ENCODE assay signal across 8 cellular contexts in the genomic region with DNA sequence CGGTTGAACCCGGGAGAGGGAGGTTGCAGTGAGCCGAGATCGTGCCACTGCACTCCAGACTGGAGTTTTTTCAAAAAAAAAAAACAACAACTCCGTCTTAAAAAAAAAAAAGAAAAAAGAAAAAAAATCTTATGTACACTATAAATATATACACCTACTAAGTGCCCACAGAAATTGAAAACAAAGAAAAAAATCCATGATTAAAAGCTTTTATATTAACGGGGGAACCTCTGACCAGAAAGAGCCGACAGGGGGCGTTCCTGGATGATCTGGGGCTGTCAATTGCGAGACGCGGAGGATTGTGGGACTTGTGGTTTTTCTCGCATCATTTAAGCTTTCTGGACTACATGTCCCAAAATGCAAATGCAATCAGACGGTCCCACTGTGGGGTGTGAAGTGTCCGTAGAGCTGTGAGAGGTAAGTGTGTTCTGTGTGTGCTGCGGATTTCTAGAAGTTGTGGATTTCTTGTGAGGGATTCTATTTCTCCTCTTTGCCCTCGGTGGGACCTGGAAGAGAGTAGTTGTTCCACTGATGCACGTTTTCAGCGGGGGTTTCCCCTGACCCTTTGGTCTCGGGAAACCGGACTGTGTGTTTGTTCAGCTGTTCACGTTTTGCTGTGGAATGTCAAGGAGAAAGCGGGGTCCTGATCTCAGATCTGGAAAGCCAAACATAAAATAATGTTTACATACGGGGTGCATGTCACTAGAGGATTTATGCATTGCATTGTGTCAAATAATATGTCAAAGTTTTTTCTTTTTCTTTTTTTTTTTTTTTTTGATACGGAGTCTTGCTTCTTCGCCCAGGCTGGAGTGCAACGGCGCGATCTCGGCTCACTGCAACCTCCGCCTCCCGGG. TPM values are rescaled to one million over a fixed set of nuclear protein-coding genes. Genes with fewer than 3 reads are reported as not detected.
A peak's percentile ranks its signal among the peaks of the same experiment; 100 is the strongest.
DNase-seq lines count a peak whose midpoint lies in the region; TF ChIP-seq lines count a peak whose summit lies in the region.

A gene with protein sequence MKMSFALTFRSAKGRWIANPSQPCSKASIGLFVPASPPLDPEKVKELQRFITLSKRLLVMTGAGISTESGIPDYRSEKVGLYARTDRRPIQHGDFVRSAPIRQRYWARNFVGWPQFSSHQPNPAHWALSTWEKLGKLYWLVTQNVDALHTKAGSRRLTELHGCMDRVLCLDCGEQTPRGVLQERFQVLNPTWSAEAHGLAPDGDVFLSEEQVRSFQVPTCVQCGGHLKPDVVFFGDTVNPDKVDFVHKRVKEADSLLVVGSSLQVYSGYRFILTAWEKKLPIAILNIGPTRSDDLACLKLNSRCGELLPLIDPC (plus strand): TSS at position 360 of the 854 bp plus-strand sequence. CDS start 1,241 bp downstream, outside the sequence.

- H3K4me1 ChIP-seq in MM.1S (ENCODE audit: low read length): no peaks in the 10 kb centered on the region

- no peaks in the 10 kb centered on the region for H3K27me3 ChIP-seq in MM.1S (replicated peaks; ENCODE audit: insufficient read depth, low read length)

- TF ChIP-seq CTCF in MM.1S (IDR thresholded peaks at IDR 0.05; ENCODE audit: low read length): peak; percentile 51

- CTCF ChIA-PET in activated naive CD4-positive, alpha-beta T cell treated with anti-CD3 and anti-CD28 coated beads for 36 hours (lab: Charles Lee): interaction anchor here (0.6 to 3.0 kb wide), 22 partner anchors 9 to 373 kb away, joined by 3 to 19 read pairs (median 3); a partner anchor contains a TSS

- no peaks in the 10 kb centered on the region for H3K9me3 ChIP-seq in MM.1S (replicated peaks; ENCODE audit: insufficient read depth, low read length)

- no peaks in the 10 kb centered on the region for H3F3A ChIP-seq in MM.1S (ENCODE audit: insufficient read depth, low read length)

- no peaks in the 10 kb centered on the region for H3K27me3 Mint-ChIP-seq in activated naive CD4-positive, alpha-beta T cell treated with anti-CD3 and anti-CD28 coated beads for 36 hours (ENCODE audit: low read depth)

- no peaks in the 10 kb centered on the region for H3K9me3 Mint-ChIP-seq in activated naive CD4-positive, alpha-beta T cell treated with anti-CD3 and anti-CD28 coated beads for 36 hours

- peaks cover 7% of the 10 kb centered on the region for H3K4me1 Mint-ChIP-seq in activated naive CD4-positive, alpha-beta T cell treated with anti-CD3 and anti-CD28 coated beads for 36 hours (ENCODE audit: low read depth)

- H3K36me3 Mint-ChIP-seq in activated naive CD4-positive, alpha-beta T cell treated with anti-CD3 and anti-CD28 coated beads for 36 hours (ENCODE audit: low read depth): peaks cover 2% of the 10 kb centered on the region

- H2AFZ ChIP-seq in MM.1S (ENCODE audit: low read length): peak within 1 kb of the TSS; percentile 86

- H3K9ac ChIP-seq in MM.1S (ENCODE audit: low read length): peak within 1 kb of the TSS; percentile 66

- intact Hi-C loops in activated naive CD4-positive, alpha-beta T cell treated with anti-CD3 and anti-CD28 coated beads for 36 hours (cut with micrococcal nuclease): loop anchor here (1.0 kb wide), 3 partner anchors 9 to 135 kb away; a partner anchor contains a TSS

- peak within 1 kb of the TSS; percentile 77 for H3K4me2 ChIP-seq in MM.1S (ENCODE audit: low read depth, low read length)

- no peaks in the 10 kb centered on the region for H3K79me2 ChIP-seq in MM.1S (ENCODE audit: low read length)

- peak within 1 kb of the TSS; percentile 100 for H3K4me3 Mint-ChIP-seq in activated naive CD4-positive, alpha-beta T cell treated with anti-CD3 and anti-CD28 coated beads for 36 hours

- no peaks in the 10 kb centered on the region for H4K20me1 ChIP-seq in MM.1S (ENCODE audit: insufficient read depth, low read length)

- H3K27ac ChIP-seq in MM.1S (ENCODE audit: low read length) (no peak within 1 kb of the TSS), temporal lobe (ENCODE audit: low read depth, low read length) (peak within 1 kb of the TSS; percentile 69)

- peak within 1 kb of the TSS; percentile 83 for H3K27ac Mint-ChIP-seq in activated naive CD4-positive, alpha-beta T cell treated with anti-CD3 and anti-CD28 coated beads for 36 hours

- DNase-seq in GDM1 (lab: John Stamatoyannopoulos, UW) (peak; percentile 81), HCEC 1CT (peak; percentile 92), MM.1S (peak; percentile 86), SIG-M5 (lab: John Stamatoyannopoulos, UW) (peak; percentile 88), germinal center (ENCODE audit: low spot score) (peak; percentile 93), nucleus accumbens (lab: John Stamatoyannopoulos, UW) (peak; percentile 43 to 98 (median 82))
- DNase-seq in activated naive CD4-positive, alpha-beta T cell treated with anti-CD3 and anti-CD28 coated beads for 36 hours: peak; percentile 96

- H3K9me2 ChIP-seq in MM.1S (replicated peaks; ENCODE audit: insufficient read depth, low read length): no peaks in the 10 kb centered on the region

- H3K4me3 ChIP-seq in MM.1S (ENCODE audit: low read length): peak within 1 kb of the TSS; percentile 77

- H3K36me3 ChIP-seq in MM.1S (replicated peaks; ENCODE audit: insufficient read depth, low read length): no peaks in the 10 kb centered on the region

RNA-seq across cellular contexts. Expression of the gene that starts here (rescaled TPM):
- 1 to 10 TPM; 2.0 to 3.7 TPM for total RNA-seq in activated naive CD4-positive, alpha-beta T cell treated with anti-CD3 and anti-CD28 coated beads for 36 hours
- 3.9 TPM for total RNA-seq in temporal lobe
